1 cellular context compared by ENCODE assay signal in the genomic region with DNA sequence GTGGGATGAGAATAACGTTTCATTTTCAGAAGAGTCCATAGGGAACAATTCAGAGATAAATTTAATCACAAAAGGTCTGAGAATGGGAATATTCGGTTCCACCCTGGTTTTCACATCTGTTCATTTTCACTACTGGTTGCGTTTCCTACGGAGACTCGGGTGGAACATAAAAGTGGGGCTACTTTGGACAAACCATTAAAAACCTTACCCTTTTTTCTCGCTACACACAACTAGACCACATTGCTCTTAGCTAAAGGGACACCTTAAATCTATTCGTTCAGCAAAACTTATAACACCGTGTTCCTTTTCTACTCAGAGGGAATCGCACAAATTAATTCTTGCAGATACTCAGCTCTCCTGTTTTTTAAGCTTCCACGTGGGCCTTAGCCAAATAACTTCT.
TF ChIP-seq lines count a peak whose summit lies in the region.

No MANE protein-coding gene starts in this region.

TF ChIP-seq in GM12878, 131 proteins besides CTCF, POLR2A, EP300 and RAD21:
- TF ChIP-seq CREM (IDR thresholded peaks at IDR 0.05; ENCODE audit: low read depth), result no peak
- TF ChIP-seq, protein P1, sequence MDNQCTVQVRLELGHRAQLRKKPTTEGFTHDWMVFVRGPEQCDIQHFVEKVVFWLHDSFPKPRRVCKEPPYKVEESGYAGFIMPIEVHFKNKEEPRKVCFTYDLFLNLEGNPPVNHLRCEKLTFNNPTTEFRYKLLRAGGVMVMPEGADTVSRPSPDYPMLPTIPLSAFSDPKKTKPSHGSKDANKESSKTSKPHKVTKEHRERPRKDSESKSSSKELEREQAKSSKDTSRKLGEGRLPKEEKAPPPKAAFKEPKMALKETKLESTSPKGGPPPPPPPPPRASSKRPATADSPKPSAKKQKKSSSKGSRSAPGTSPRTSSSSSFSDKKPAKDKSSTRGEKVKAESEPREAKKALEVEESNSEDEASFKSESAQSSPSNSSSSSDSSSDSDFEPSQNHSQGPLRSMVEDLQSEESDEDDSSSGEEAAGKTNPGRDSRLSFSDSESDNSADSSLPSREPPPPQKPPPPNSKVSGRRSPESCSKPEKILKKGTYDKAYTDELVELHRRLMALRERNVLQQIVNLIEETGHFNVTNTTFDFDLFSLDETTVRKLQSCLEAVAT (IDR thresholded peaks at IDR 0.05), result 0 out of 2 replicates have a peak, but pooled peaks have one; percentile 18
- no peak for TF ChIP-seq RAD51 (IDR thresholded peaks at IDR 0.05)
- TF ChIP-seq CBX3 (IDR thresholded peaks at IDR 0.05; ENCODE audit: borderline replicate concordance, low read depth), result no peak
- TF ChIP-seq, protein P2, sequence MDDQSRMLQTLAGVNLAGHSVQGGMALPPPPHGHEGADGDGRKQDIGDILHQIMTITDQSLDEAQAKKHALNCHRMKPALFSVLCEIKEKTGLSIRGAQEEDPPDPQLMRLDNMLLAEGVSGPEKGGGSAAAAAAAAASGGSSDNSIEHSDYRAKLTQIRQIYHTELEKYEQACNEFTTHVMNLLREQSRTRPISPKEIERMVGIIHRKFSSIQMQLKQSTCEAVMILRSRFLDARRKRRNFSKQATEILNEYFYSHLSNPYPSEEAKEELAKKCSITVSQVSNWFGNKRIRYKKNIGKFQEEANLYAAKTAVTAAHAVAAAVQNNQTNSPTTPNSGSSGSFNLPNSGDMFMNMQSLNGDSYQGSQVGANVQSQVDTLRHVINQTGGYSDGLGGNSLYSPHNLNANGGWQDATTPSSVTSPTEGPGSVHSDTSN (IDR thresholded peaks at IDR 0.05; ENCODE audit: insufficient replicate concordance, low read depth, low read length), result no peak
- TF ChIP-seq, protein P3, sequence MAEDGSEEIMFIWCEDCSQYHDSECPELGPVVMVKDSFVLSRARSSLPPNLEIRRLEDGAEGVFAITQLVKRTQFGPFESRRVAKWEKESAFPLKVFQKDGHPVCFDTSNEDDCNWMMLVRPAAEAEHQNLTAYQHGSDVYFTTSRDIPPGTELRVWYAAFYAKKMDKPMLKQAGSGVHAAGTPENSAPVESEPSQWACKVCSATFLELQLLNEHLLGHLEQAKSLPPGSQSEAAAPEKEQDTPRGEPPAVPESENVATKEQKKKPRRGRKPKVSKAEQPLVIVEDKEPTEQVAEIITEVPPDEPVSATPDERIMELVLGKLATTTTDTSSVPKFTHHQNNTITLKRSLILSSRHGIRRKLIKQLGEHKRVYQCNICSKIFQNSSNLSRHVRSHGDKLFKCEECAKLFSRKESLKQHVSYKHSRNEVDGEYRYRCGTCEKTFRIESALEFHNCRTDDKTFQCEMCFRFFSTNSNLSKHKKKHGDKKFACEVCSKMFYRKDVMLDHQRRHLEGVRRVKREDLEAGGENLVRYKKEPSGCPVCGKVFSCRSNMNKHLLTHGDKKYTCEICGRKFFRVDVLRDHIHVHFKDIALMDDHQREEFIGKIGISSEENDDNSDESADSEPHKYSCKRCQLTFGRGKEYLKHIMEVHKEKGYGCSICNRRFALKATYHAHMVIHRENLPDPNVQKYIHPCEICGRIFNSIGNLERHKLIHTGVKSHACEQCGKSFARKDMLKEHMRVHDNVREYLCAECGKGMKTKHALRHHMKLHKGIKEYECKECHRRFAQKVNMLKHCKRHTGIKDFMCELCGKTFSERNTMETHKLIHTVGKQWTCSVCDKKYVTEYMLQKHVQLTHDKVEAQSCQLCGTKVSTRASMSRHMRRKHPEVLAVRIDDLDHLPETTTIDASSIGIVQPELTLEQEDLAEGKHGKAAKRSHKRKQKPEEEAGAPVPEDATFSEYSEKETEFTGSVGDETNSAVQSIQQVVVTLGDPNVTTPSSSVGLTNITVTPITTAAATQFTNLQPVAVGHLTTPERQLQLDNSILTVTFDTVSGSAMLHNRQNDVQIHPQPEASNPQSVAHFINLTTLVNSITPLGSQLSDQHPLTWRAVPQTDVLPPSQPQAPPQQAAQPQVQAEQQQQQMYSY (CRISPR knock-in tag; IDR thresholded peaks at IDR 0.05), result no peak
- TF ChIP-seq NFIC (IDR thresholded peaks at IDR 0.05; ENCODE audit: low read depth, low read length), result no peak
TF ChIP-seq in GM12878: peak in this region for 1.
